Comparison of ENCODE assay signal across 12 cellular contexts in the genomic region with DNA sequence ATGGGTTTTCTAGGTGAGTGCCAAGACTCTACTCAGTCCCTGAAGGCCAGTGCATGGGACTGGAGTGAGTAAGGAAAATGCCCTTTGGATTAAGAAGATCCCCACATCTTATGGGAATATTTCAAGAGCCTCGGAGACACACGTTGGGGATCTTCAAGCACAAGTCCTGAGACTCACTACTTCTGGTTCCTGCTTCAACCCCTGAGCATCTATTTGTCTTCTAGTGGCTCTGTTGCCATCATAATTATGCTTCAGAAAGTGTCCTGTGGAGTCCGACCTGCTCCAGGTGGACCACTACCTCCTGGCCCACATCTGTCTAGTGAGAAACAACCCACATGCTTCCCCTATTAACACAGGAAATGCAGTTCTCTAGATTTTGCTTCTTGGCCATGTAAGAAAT. TPM values are rescaled to one million over a fixed set of nuclear protein-coding genes. Genes with fewer than 3 reads are reported as not detected.
"Had no signal": no experiment of that assay in that cellular context is flagged by ENCODE, and none has a peak within 500 bp of the region (broad histone marks: within the 10 kb centered on the region; RNA-seq: fewer than 3 reads in every experiment).

A gene (minus strand): TSS at position 101 of the 400 bp plus-strand sequence. CDS start 12,670 bp downstream, outside the sequence.

- H3K4me2 ChIP-seq: KMS-11 had no signal

- FAIRE-seq: HepG2, HTR-8/SVneo, K562 had no signal

- H3K4me3 Mint-ChIP-seq: IgD-negative memory B cell had no signal

- H3K27ac Mint-ChIP-seq: IgD-negative memory B cell had no signal

- H3K9ac ChIP-seq: KMS-11 had no signal

- H3K4me3 ChIP-seq: K562 had no signal

- ATAC-seq: HepG2, K562 had no signal

- DNase-seq: IMR-90, Karpas-422, KBM-7, KG1 had no signal

- H3K36me3 Mint-ChIP-seq: IgD-negative memory B cell had no signal

- H3K27ac ChIP-seq: HL-60, KMS-11 had no signal

- H3K27me3 Mint-ChIP-seq: IgD-negative memory B cell had no signal

RNA-seq across cellular contexts. Expression of the gene that starts here (rescaled TPM):
- total RNA-seq: HepG2, HT-29, HT1080, IMR-90, K562 had no signal
- polyA plus RNA-seq: HepG2, IgD-negative memory B cell, IMR-90, K562 had no signal
